In the genomic region with DNA sequence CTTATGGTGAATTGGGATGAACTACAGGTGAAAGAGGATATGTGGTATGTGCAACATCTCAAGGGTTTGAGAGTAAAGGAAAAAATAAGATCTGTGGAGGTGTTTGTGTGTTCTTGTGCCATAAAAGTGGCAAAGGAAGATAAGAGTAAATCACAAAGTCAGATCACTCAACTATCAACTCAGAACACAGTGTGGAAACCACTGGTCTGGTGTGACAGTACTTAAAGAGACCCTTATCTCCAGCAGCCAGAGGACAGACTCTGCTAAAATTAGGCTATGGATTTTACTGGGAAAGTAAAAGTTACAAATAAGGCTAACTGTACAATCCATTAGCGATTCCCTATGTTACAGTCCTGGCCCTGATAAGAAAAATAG, we compare ENCODE assay signal across 19 cellular contexts. TPM values are rescaled to one million over a fixed set of nuclear protein-coding genes. Genes with fewer than 3 reads are reported as not detected.
DNase-seq lines count a peak whose midpoint lies in the region; ATAC-seq lines count a peak whose summit lies in the region.
"Had no signal": no experiment of that assay in that cellular context is flagged by ENCODE, and none has a peak within 500 bp of the region (broad histone marks: within the 10 kb centered on the region; RNA-seq: fewer than 3 reads in every experiment).

No MANE protein-coding gene starts in this region.

- H3K9me3 ChIP-seq in BLaER1 treated with 17β-estradiol and CSF1 and Interleukin-3, amounts not matched to agents 10 nM and 100 nM (replicated peaks in 1 of 11) = peaks cover 0 to 10% (median 0%) of the 10 kb centered on the region in 11 experiments; a peak in 1 of 22 replicates
- H3K9me3 ChIP-seq in CD8-positive, alpha-beta memory T cell (ENCODE audit: low read length) = no peaks in the 10 kb centered on the region
- H3K9me3 ChIP-seq: Caco-2, SJCRH30 had no signal

- H3K4me1 ChIP-seq in BLaER1 treated with 17β-estradiol and CSF1 and Interleukin-3, amounts not matched to agents 10 nM and 100 nM = peaks cover 38 to 76% (median 64%) of the 10 kb centered on the region in 10 experiments
- peaks cover 27% of the 10 kb centered on the region for H3K4me1 ChIP-seq in CD8-positive, alpha-beta memory T cell (ENCODE audit: insufficient read depth, low read length)
- H3K4me1 ChIP-seq: Caco-2 had no signal

- ATAC-seq in GM19324 (IDR thresholded peaks at IDR 0.05; ENCODE audit: low FRiP score, unreplicated experiment) (no peak), HG02678 (IDR thresholded peaks at IDR 0.05; ENCODE audit: unreplicated experiment) (no peak)
- ATAC-seq: HCT116 had no signal

- DNase-seq in CD8-positive, alpha-beta memory T cell = no peak
- DNase-seq in KBM-7 = peak; percentile 69
- no peak for DNase-seq in activated T-helper 1 cell treated with anti-CD3 and anti-CD28 coated beads, Interleukin-12 subunit alpha, Interleukin-12 subunit beta, Interleukin-2, Interleukin-4 antibody, amounts not matched to agents 30 ng/mL and 10 ng/mL and 1 ng/mL, durations not matched to agents 14 hours and 24 hours and 36 hours (ENCODE audit: low spot score)
- DNase-seq in activated naive CD8-positive, alpha-beta T cell treated with anti-CD3 and anti-CD28 coated beads for 36 hours = no peak
- no peak for DNase-seq in NK-92 (lab: John Stamatoyannopoulos, UW; ENCODE audit: unreplicated experiment)
- DNase-seq: ACHN, Caco-2, GOT3, KG1, MV-4-11, NCI-H1694 treated with DMSO at 0.1 percent for 48 hours, NCI-H2227 treated with DMSO at 0.1 percent for 48 hours, NCI-H510A treated with DMSO at 0.1 percent for 48 hours, NCI-H82, SJCRH30 had no signal

- H3K36me3 ChIP-seq in BLaER1 treated with 17β-estradiol and CSF1 and Interleukin-3, amounts not matched to agents 10 nM and 100 nM = no peaks in the 10 kb centered on the region
- no peaks in the 10 kb centered on the region for H3K36me3 ChIP-seq in CD8-positive, alpha-beta memory T cell (ENCODE audit: insufficient read depth, low read length)
- H3K36me3 ChIP-seq: SJCRH30 had no signal

- no peaks in the 10 kb centered on the region for H3K27me3 ChIP-seq in BLaER1 treated with 17β-estradiol and CSF1 and Interleukin-3, amounts not matched to agents 10 nM and 100 nM
- H3K27me3 ChIP-seq in CD8-positive, alpha-beta memory T cell (ENCODE audit: insufficient read depth, low read length, poor library complexity, severe bottlenecking) = no peaks in the 10 kb centered on the region
- H3K27me3 ChIP-seq: SJCRH30 had no signal

- peak overlapping the region; percentile 61 to 97 (median 71) for H3K27ac ChIP-seq in BLaER1 treated with 17β-estradiol and CSF1 and Interleukin-3, amounts not matched to agents 10 nM and 100 nM
- H3K27ac ChIP-seq in CD8-positive, alpha-beta memory T cell (ENCODE audit: low read depth, low read length) = peak overlapping the region; percentile 20
- H3K27ac ChIP-seq: SJCRH30 had no signal

- H3K27me3 Mint-ChIP-seq in CD8-positive, alpha-beta memory T cell = no peaks in the 10 kb centered on the region
- no peaks in the 10 kb centered on the region for H3K27me3 Mint-ChIP-seq in activated T-helper 1 cell treated with anti-CD3 and anti-CD28 coated beads, Interleukin-12 subunit alpha, Interleukin-12 subunit beta, Interleukin-2, Interleukin-4 antibody, amounts not matched to agents 30 ng/mL and 10 ng/mL and 1 ng/mL, durations not matched to agents 14 hours and 24 hours and 36 hours (ENCODE audit: insufficient read depth)
- no peaks in the 10 kb centered on the region for H3K27me3 Mint-ChIP-seq in activated naive CD8-positive, alpha-beta T cell treated with anti-CD3 and anti-CD28 coated beads for 36 hours

- no peaks in the 10 kb centered on the region for H3K36me3 Mint-ChIP-seq in CD8-positive, alpha-beta memory T cell
- peaks cover 12% of the 10 kb centered on the region for H3K36me3 Mint-ChIP-seq in activated T-helper 1 cell treated with anti-CD3 and anti-CD28 coated beads, Interleukin-12 subunit alpha, Interleukin-12 subunit beta, Interleukin-2, Interleukin-4 antibody, amounts not matched to agents 30 ng/mL and 10 ng/mL and 1 ng/mL, durations not matched to agents 14 hours and 24 hours and 36 hours (ENCODE audit: low read depth)
- peaks cover 2% of the 10 kb centered on the region for H3K36me3 Mint-ChIP-seq in activated naive CD8-positive, alpha-beta T cell treated with anti-CD3 and anti-CD28 coated beads for 36 hours

- H3K4me3 Mint-ChIP-seq in CD8-positive, alpha-beta memory T cell = no peak overlapping the region
- no peak overlapping the region for H3K4me3 Mint-ChIP-seq in activated T-helper 1 cell treated with anti-CD3 and anti-CD28 coated beads, Interleukin-12 subunit alpha, Interleukin-12 subunit beta, Interleukin-2, Interleukin-4 antibody, amounts not matched to agents 30 ng/mL and 10 ng/mL and 1 ng/mL, durations not matched to agents 14 hours and 24 hours and 36 hours
- H3K4me3 Mint-ChIP-seq in activated naive CD8-positive, alpha-beta T cell treated with anti-CD3 and anti-CD28 coated beads for 36 hours = no peak overlapping the region

- H3K4me1 Mint-ChIP-seq in CD8-positive, alpha-beta memory T cell = peaks cover 24 to 45% (median 40%) of the 10 kb centered on the region in 3 donors
- peaks cover 62% of the 10 kb centered on the region for H3K4me1 Mint-ChIP-seq in activated T-helper 1 cell treated with anti-CD3 and anti-CD28 coated beads, Interleukin-12 subunit alpha, Interleukin-12 subunit beta, Interleukin-2, Interleukin-4 antibody, amounts not matched to agents 30 ng/mL and 10 ng/mL and 1 ng/mL, durations not matched to agents 14 hours and 24 hours and 36 hours (ENCODE audit: low read depth)
- peaks cover 36% of the 10 kb centered on the region for H3K4me1 Mint-ChIP-seq in activated naive CD8-positive, alpha-beta T cell treated with anti-CD3 and anti-CD28 coated beads for 36 hours

- POLR2A ChIA-PET in CD8-positive, alpha-beta memory T cell (lab: Charles Lee) = no interaction called here

- H3K4me3 ChIP-seq in BLaER1 treated with 17β-estradiol and CSF1 and Interleukin-3, amounts not matched to agents 10 nM and 100 nM = no peak overlapping the region
- no peak overlapping the region for H3K4me3 ChIP-seq in CD8-positive, alpha-beta memory T cell (ENCODE audit: low read length)
- H3K4me3 ChIP-seq: SJCRH30 had no signal

- CTCF ChIA-PET in CD8-positive, alpha-beta memory T cell (lab: Charles Lee) = no interaction called here

- H3K9me3 Mint-ChIP-seq in CD8-positive, alpha-beta memory T cell = no peaks in the 10 kb centered on the region
- H3K9me3 Mint-ChIP-seq in activated T-helper 1 cell treated with anti-CD3 and anti-CD28 coated beads, Interleukin-12 subunit alpha, Interleukin-12 subunit beta, Interleukin-2, Interleukin-4 antibody, amounts not matched to agents 30 ng/mL and 10 ng/mL and 1 ng/mL, durations not matched to agents 14 hours and 24 hours and 36 hours = peaks cover 5% of the 10 kb centered on the region
- H3K9me3 Mint-ChIP-seq in activated naive CD8-positive, alpha-beta T cell treated with anti-CD3 and anti-CD28 coated beads for 36 hours = no peaks in the 10 kb centered on the region

- in situ Hi-C loops in KBM-7 (cut with MboI; ENCODE audit: low pct_unique_long_range_greater_than_20kb, low sequenced_read_pairs) = no loop called here

- H4K20me1 ChIP-seq in BLaER1 treated with 17β-estradiol and CSF1 and Interleukin-3, amounts not matched to agents 10 nM and 100 nM = no peaks in the 10 kb centered on the region

- peak overlapping the region; percentile 17 to 81 (median 62); a peak in 20 of 22 replicates for H3K4me2 ChIP-seq in BLaER1 treated with 17β-estradiol and CSF1 and Interleukin-3, amounts not matched to agents 10 nM and 100 nM

- H3K9ac ChIP-seq in BLaER1 treated with 17β-estradiol and CSF1 and Interleukin-3, amounts not matched to agents 10 nM and 100 nM = peak overlapping the region in 3 of 11 experiments; percentile 15 to 41 (median 17); a peak in 6 of 22 replicates

- intact Hi-C loops in activated T-helper 1 cell treated with anti-CD3 and anti-CD28 coated beads, Interleukin-12 subunit alpha, Interleukin-12 subunit beta, Interleukin-2, Interleukin-4 antibody, amounts not matched to agents 30 ng/mL and 10 ng/mL and 1 ng/mL, durations not matched to agents 14 hours and 24 hours and 36 hours (cut with micrococcal nuclease) = no loop called here

- no peak overlapping the region for H3K27ac Mint-ChIP-seq in CD8-positive, alpha-beta memory T cell
- H3K27ac Mint-ChIP-seq in activated T-helper 1 cell treated with anti-CD3 and anti-CD28 coated beads, Interleukin-12 subunit alpha, Interleukin-12 subunit beta, Interleukin-2, Interleukin-4 antibody, amounts not matched to agents 30 ng/mL and 10 ng/mL and 1 ng/mL, durations not matched to agents 14 hours and 24 hours and 36 hours = peak overlapping the region; percentile 53
- H3K27ac Mint-ChIP-seq in activated naive CD8-positive, alpha-beta T cell treated with anti-CD3 and anti-CD28 coated beads for 36 hours = no peak overlapping the region

RNA-seq across cellular contexts. Expression of gene PRDM8, which starts 54.0 kb away (rescaled TPM):
- total RNA-seq in CD8-positive, alpha-beta memory T cell = 10 to 100 TPM; 10.9 to 12.7 TPM
- polyA plus RNA-seq in CD8-positive, alpha-beta memory T cell = 2.4 TPM
- total RNA-seq in activated T-helper 1 cell treated with anti-CD3 and anti-CD28 coated beads, Interleukin-12 subunit alpha, Interleukin-12 subunit beta, Interleukin-2, Interleukin-4 antibody, amounts not matched to agents 30 ng/mL and 10 ng/mL and 1 ng/mL, durations not matched to agents 14 hours and 24 hours and 36 hours = 8.4 and 11.9 TPM in 2 replicates
- 1 to 10 TPM; 1.3 to 2.3 TPM for total RNA-seq in activated naive CD8-positive, alpha-beta T cell treated with anti-CD3 and anti-CD28 coated beads for 36 hours
- total RNA-seq: Caco-2 had no signal
